ENCODE assay signal across 7 cellular contexts in the genomic region with DNA sequence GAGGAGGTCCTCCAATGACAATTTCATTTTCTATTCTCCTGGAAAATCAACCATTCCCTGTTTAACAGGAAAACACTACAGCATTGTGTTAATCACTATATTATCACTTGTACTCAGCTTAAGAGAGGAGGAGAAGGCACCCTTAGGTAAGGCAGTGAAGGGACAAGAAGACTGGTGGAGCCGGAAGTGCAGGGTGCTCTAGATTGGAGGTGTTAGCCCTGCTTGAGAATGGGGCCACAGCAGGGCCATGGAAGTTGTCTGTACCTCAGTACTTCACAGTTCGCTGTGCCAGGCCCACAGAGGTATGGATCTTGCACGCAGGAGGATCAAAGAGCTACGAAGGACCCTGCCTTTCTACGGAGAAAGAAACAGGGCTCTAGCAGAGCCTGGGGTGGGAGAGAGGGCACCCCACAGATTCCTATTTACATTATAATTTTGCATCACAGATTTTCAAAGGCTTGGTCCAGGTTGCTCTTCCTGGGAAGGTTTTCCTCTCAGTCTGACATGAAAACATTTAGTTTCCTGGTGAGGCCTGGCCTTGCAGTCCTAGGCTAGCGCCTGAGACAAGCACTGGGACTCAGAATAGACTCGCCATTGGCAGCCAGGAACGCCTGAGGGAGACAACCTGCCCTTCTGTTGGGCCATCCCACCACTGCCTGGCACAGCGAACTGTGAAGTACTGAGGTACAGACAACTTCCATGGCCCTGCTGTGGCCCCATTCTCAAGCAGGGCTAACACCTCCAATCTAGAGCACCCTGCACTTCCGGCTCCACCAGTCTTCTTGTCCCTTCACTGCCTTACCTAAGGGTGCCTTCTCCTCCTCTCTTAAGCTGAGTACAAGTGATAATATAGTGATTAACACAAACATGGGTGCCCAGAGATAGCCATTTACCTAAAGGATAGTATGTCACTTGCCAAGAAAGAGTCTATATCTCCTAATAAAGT.
DNase-seq lines count a peak whose midpoint lies in the region; ATAC-seq and TF ChIP-seq lines count a peak whose summit lies in the region.
"Not testable (repeated sequence)": the region's sequence is repeated elsewhere in the genome, so short reads cannot be mapped to it uniquely, and the experiment has no call there.

No MANE protein-coding gene starts in this region.

- not testable (repeated sequence) for H2AFZ ChIP-seq in OCI-LY1 (ENCODE audit: low read length); trophoblast cell (ENCODE audit: insufficient read depth, low read length, poor library complexity)

- WGBS in trophoblast cell (ENCODE audit: extremely low coverage, insufficient coverage, insufficient read length): no CpG with 5 or more reads among the region's 10 CpGs

- H4K20me1 ChIP-seq in OCI-LY1 (ENCODE audit: insufficient read depth, low read length): not testable (repeated sequence)

- peak overlapping the region; percentile 49 for H3K4me3 ChIP-seq in CD8-positive, alpha-beta memory T cell (ENCODE audit: low read length)
- H3K4me3 ChIP-seq in OCI-LY1 (ENCODE audit: low read depth, low read length, poor library complexity, severe bottlenecking); trophoblast cell (ENCODE audit: low read depth, low read length): not testable (repeated sequence)

- intact Hi-C loops in activated T-helper 1 cell treated with anti-CD3 and anti-CD28 coated beads, Interleukin-12 subunit alpha, Interleukin-12 subunit beta, Interleukin-2, Interleukin-4 antibody, amounts not matched to agents 30 ng/mL and 10 ng/mL and 1 ng/mL, durations not matched to agents 14 hours and 24 hours and 36 hours (cut with micrococcal nuclease): not testable (repeated sequence)

- H2BK12ac ChIP-seq in trophoblast cell (ENCODE audit: low read length): peak overlapping the region; percentile 53

- not testable (repeated sequence) for H2BK120ac ChIP-seq in trophoblast cell (ENCODE audit: insufficient read depth, low read length, poor library complexity)

- H2BK5ac ChIP-seq in trophoblast cell (ENCODE audit: low read depth, low read length, poor library complexity): not testable (repeated sequence)

- not testable (repeated sequence) for H3K9me2 ChIP-seq in OCI-LY1 (ENCODE audit: low read depth, low read length)

- TF ChIP-seq CTCF in OCI-LY1 (IDR thresholded peaks at IDR 0.05; ENCODE audit: low read length): not testable (repeated sequence)

- H3K27ac Mint-ChIP-seq in CD8-positive, alpha-beta memory T cell: peak overlapping the region; percentile 70 to 94 (median 88)
- H3K27ac Mint-ChIP-seq in activated CD4-positive, alpha-beta T cell treated with anti-CD3 and anti-CD28 coated beads, Interleukin-2, amount 10 ng/mL, durations not matched to agents 7 days and 5 days: peak overlapping the region; percentile 95
- peak overlapping the region; percentile 99 for H3K27ac Mint-ChIP-seq in activated T-helper 1 cell treated with anti-CD3 and anti-CD28 coated beads, Interleukin-12 subunit alpha, Interleukin-12 subunit beta, Interleukin-2, Interleukin-4 antibody, amounts not matched to agents 30 ng/mL and 10 ng/mL and 1 ng/mL, durations not matched to agents 14 hours and 24 hours and 36 hours
- peak overlapping the region; percentile 93 for H3K27ac Mint-ChIP-seq in activated naive CD8-positive, alpha-beta T cell treated with anti-CD3 and anti-CD28 coated beads, Interleukin-2, amount 10 ng/mL, durations not matched to agents 7 days and 5 days

- H3K79me1 ChIP-seq in trophoblast cell (ENCODE audit: low read length): not testable (repeated sequence)

- H3K27me3 Mint-ChIP-seq in CD8-positive, alpha-beta memory T cell; activated CD4-positive, alpha-beta T cell treated with anti-CD3 and anti-CD28 coated beads, Interleukin-2, amount 10 ng/mL, durations not matched to agents 7 days and 5 days; activated T-helper 1 cell treated with anti-CD3 and anti-CD28 coated beads, Interleukin-12 subunit alpha, Interleukin-12 subunit beta, Interleukin-2, Interleukin-4 antibody, amounts not matched to agents 30 ng/mL and 10 ng/mL and 1 ng/mL, durations not matched to agents 14 hours and 24 hours and 36 hours (ENCODE audit: insufficient read depth); activated naive CD8-positive, alpha-beta T cell treated with anti-CD3 and anti-CD28 coated beads, Interleukin-2, amount 10 ng/mL, durations not matched to agents 7 days and 5 days: not testable (repeated sequence)

- H3K23ac ChIP-seq in trophoblast cell (ENCODE audit: low read length): not testable (repeated sequence)

- POLR2A ChIA-PET in CD8-positive, alpha-beta memory T cell (lab: Charles Lee): not testable (repeated sequence)
- POLR2A ChIA-PET in activated CD4-positive, alpha-beta T cell treated with anti-CD3 and anti-CD28 coated beads, Interleukin-2, amount 10 ng/mL, durations not matched to agents 7 days and 5 days (lab: Charles Lee): interaction anchor here (0.6 kb wide), 1 partner anchor 122 kb away, joined by 3 read pairs; no protein-coding TSS in a partner anchor
- POLR2A ChIA-PET in activated naive CD8-positive, alpha-beta T cell treated with anti-CD3 and anti-CD28 coated beads, Interleukin-2, amount 10 ng/mL, durations not matched to agents 7 days and 5 days (lab: Charles Lee): interaction anchor here (0.6 to 1.9 kb wide), 4 partner anchors 9 to 104 kb away, joined by 3 to 7 read pairs (median 3); no protein-coding TSS in a partner anchor

- not testable (repeated sequence) for H3K9ac ChIP-seq in OCI-LY1 (ENCODE audit: low read length); trophoblast cell (ENCODE audit: low read length)

- H3K9me3 ChIP-seq in CD8-positive, alpha-beta memory T cell (ENCODE audit: low read length); OCI-LY1 (ENCODE audit: low read length); trophoblast cell (ENCODE audit: insufficient read depth, low read depth, low read length): not testable (repeated sequence)

- H2AK5ac ChIP-seq in trophoblast cell (ENCODE audit: low read length): peak overlapping the region; percentile 78

- H3K4me2 ChIP-seq in OCI-LY1 (ENCODE audit: low read length); trophoblast cell (ENCODE audit: low read length): not testable (repeated sequence)

- not testable (repeated sequence) for H3K27me3 ChIP-seq in CD8-positive, alpha-beta memory T cell (ENCODE audit: insufficient read depth, low read length, poor library complexity, severe bottlenecking); OCI-LY1 (ENCODE audit: insufficient read depth, low read length); trophoblast cell (ENCODE audit: insufficient read depth, low read length)

- H3K14ac ChIP-seq in trophoblast cell (ENCODE audit: low read length): not testable (repeated sequence)

- H3K4me1 Mint-ChIP-seq in CD8-positive, alpha-beta memory T cell: peaks cover 39 to 58% (median 53%) of the 10 kb centered on the region in 3 donors
- peaks cover 83% of the 10 kb centered on the region for H3K4me1 Mint-ChIP-seq in activated CD4-positive, alpha-beta T cell treated with anti-CD3 and anti-CD28 coated beads, Interleukin-2, amount 10 ng/mL, durations not matched to agents 7 days and 5 days
- peaks cover 79% of the 10 kb centered on the region for H3K4me1 Mint-ChIP-seq in activated T-helper 1 cell treated with anti-CD3 and anti-CD28 coated beads, Interleukin-12 subunit alpha, Interleukin-12 subunit beta, Interleukin-2, Interleukin-4 antibody, amounts not matched to agents 30 ng/mL and 10 ng/mL and 1 ng/mL, durations not matched to agents 14 hours and 24 hours and 36 hours (ENCODE audit: low read depth)
- peaks cover 70% of the 10 kb centered on the region for H3K4me1 Mint-ChIP-seq in activated naive CD8-positive, alpha-beta T cell treated with anti-CD3 and anti-CD28 coated beads, Interleukin-2, amount 10 ng/mL, durations not matched to agents 7 days and 5 days

- H4K91ac ChIP-seq in trophoblast cell (ENCODE audit: low read depth, low read length): peak overlapping the region; percentile 29

- ATAC-seq in activated naive CD8-positive, alpha-beta T cell treated with anti-CD3 and anti-CD28 coated beads, Interleukin-2, amount 10 ng/mL, durations not matched to agents 7 days and 5 days (ENCODE audit: low read depth): peak; percentile 61
- peak; percentile 20 for ATAC-seq in esophagus mucosa

- peaks cover 0 to 46% (median 15%) of the 10 kb centered on the region in 3 donors for H3K36me3 Mint-ChIP-seq in CD8-positive, alpha-beta memory T cell
- H3K36me3 Mint-ChIP-seq in activated CD4-positive, alpha-beta T cell treated with anti-CD3 and anti-CD28 coated beads, Interleukin-2, amount 10 ng/mL, durations not matched to agents 7 days and 5 days (ENCODE audit: low read depth): peaks cover 79% of the 10 kb centered on the region
- H3K36me3 Mint-ChIP-seq in activated T-helper 1 cell treated with anti-CD3 and anti-CD28 coated beads, Interleukin-12 subunit alpha, Interleukin-12 subunit beta, Interleukin-2, Interleukin-4 antibody, amounts not matched to agents 30 ng/mL and 10 ng/mL and 1 ng/mL, durations not matched to agents 14 hours and 24 hours and 36 hours (ENCODE audit: low read depth): peaks cover 63% of the 10 kb centered on the region
- peaks cover 55% of the 10 kb centered on the region for H3K36me3 Mint-ChIP-seq in activated naive CD8-positive, alpha-beta T cell treated with anti-CD3 and anti-CD28 coated beads, Interleukin-2, amount 10 ng/mL, durations not matched to agents 7 days and 5 days

- H3K9me3 Mint-ChIP-seq in CD8-positive, alpha-beta memory T cell; activated CD4-positive, alpha-beta T cell treated with anti-CD3 and anti-CD28 coated beads, Interleukin-2, amount 10 ng/mL, durations not matched to agents 7 days and 5 days; activated T-helper 1 cell treated with anti-CD3 and anti-CD28 coated beads, Interleukin-12 subunit alpha, Interleukin-12 subunit beta, Interleukin-2, Interleukin-4 antibody, amounts not matched to agents 30 ng/mL and 10 ng/mL and 1 ng/mL, durations not matched to agents 14 hours and 24 hours and 36 hours; activated naive CD8-positive, alpha-beta T cell treated with anti-CD3 and anti-CD28 coated beads, Interleukin-2, amount 10 ng/mL, durations not matched to agents 7 days and 5 days: not testable (repeated sequence)

- H3K4ac ChIP-seq in trophoblast cell (ENCODE audit: low read depth, low read length): not testable (repeated sequence)

- not testable (repeated sequence) for H3K18ac ChIP-seq in trophoblast cell (ENCODE audit: low read length)

- H3F3A ChIP-seq in OCI-LY1 (ENCODE audit: insufficient read depth, low read length): not testable (repeated sequence)

- H3K4me1 ChIP-seq in CD8-positive, alpha-beta memory T cell (ENCODE audit: insufficient read depth, low read length): peaks cover 70% of the 10 kb centered on the region
- peaks cover 32% of the 10 kb centered on the region for H3K4me1 ChIP-seq in OCI-LY1 (ENCODE audit: insufficient read depth, low read length, severe bottlenecking)
- not testable (repeated sequence) for H3K4me1 ChIP-seq in trophoblast cell (ENCODE audit: control insufficient read depth in 1 of 2, insufficient read depth in 2 of 2, low read length in 2 of 2)

- CTCF ChIA-PET in CD8-positive, alpha-beta memory T cell (lab: Charles Lee): not testable (repeated sequence)
- CTCF ChIA-PET in activated CD4-positive, alpha-beta T cell treated with anti-CD3 and anti-CD28 coated beads, Interleukin-2, amount 10 ng/mL, durations not matched to agents 7 days and 5 days (lab: Charles Lee): interaction anchor here (1.6 kb wide), 1 partner anchor 47 kb away, joined by 3 read pairs; no protein-coding TSS in a partner anchor

- H4K8ac ChIP-seq in trophoblast cell (ENCODE audit: low read depth, low read length): not testable (repeated sequence)

- peaks cover 29% of the 10 kb centered on the region for H3K36me3 ChIP-seq in CD8-positive, alpha-beta memory T cell (ENCODE audit: insufficient read depth, low read length)
- peaks cover 94% of the 10 kb centered on the region for H3K36me3 ChIP-seq in OCI-LY1 (ENCODE audit: insufficient read depth, low read length)
- H3K36me3 ChIP-seq in trophoblast cell (ENCODE audit: control insufficient read depth in 1 of 2, insufficient read depth in 2 of 2, low read length in 2 of 2): peaks cover 10 to 11% of the 10 kb centered on the region in 2 experiments

- H3K4me3 Mint-ChIP-seq in CD8-positive, alpha-beta memory T cell: peak overlapping the region; percentile 61 to 96 (median 87)
- H3K4me3 Mint-ChIP-seq in activated CD4-positive, alpha-beta T cell treated with anti-CD3 and anti-CD28 coated beads, Interleukin-2, amount 10 ng/mL, durations not matched to agents 7 days and 5 days: peak overlapping the region; percentile 73
- peak overlapping the region; percentile 87 for H3K4me3 Mint-ChIP-seq in activated T-helper 1 cell treated with anti-CD3 and anti-CD28 coated beads, Interleukin-12 subunit alpha, Interleukin-12 subunit beta, Interleukin-2, Interleukin-4 antibody, amounts not matched to agents 30 ng/mL and 10 ng/mL and 1 ng/mL, durations not matched to agents 14 hours and 24 hours and 36 hours
- peak overlapping the region; percentile 89 for H3K4me3 Mint-ChIP-seq in activated naive CD8-positive, alpha-beta T cell treated with anti-CD3 and anti-CD28 coated beads, Interleukin-2, amount 10 ng/mL, durations not matched to agents 7 days and 5 days

- not testable (repeated sequence) for H3K27ac ChIP-seq in CD8-positive, alpha-beta memory T cell (ENCODE audit: low read depth, low read length); trophoblast cell (ENCODE audit: low read depth, low read length)
- H3K27ac ChIP-seq in OCI-LY1 (ENCODE audit: low read depth, low read length, poor library complexity, severe bottlenecking): peak overlapping the region; percentile 67

- not testable (repeated sequence) for H4K12ac ChIP-seq in trophoblast cell (ENCODE audit: low read depth, low read length)

- not testable (repeated sequence) for H3K79me2 ChIP-seq in OCI-LY1 (ENCODE audit: insufficient read depth, low read length); trophoblast cell (ENCODE audit: control insufficient read depth, insufficient read depth, low read length, poor library complexity)

- not testable (repeated sequence) for DNase-seq in CD8-positive, alpha-beta memory T cell; activated CD4-positive, alpha-beta T cell treated with anti-CD3 and anti-CD28 coated beads, Interleukin-2, amount 10 ng/mL, durations not matched to agents 7 days and 5 days; activated T-helper 1 cell treated with anti-CD3 and anti-CD28 coated beads, Interleukin-12 subunit alpha, Interleukin-12 subunit beta, Interleukin-2, Interleukin-4 antibody, amounts not matched to agents 30 ng/mL and 10 ng/mL and 1 ng/mL, durations not matched to agents 14 hours and 24 hours and 36 hours (ENCODE audit: low spot score); activated naive CD8-positive, alpha-beta T cell treated with anti-CD3 and anti-CD28 coated beads, Interleukin-2, amount 10 ng/mL, durations not matched to agents 7 days and 5 days; trophoblast cell
